ENCODE assay signal across 8 cellular contexts in the genomic region with DNA sequence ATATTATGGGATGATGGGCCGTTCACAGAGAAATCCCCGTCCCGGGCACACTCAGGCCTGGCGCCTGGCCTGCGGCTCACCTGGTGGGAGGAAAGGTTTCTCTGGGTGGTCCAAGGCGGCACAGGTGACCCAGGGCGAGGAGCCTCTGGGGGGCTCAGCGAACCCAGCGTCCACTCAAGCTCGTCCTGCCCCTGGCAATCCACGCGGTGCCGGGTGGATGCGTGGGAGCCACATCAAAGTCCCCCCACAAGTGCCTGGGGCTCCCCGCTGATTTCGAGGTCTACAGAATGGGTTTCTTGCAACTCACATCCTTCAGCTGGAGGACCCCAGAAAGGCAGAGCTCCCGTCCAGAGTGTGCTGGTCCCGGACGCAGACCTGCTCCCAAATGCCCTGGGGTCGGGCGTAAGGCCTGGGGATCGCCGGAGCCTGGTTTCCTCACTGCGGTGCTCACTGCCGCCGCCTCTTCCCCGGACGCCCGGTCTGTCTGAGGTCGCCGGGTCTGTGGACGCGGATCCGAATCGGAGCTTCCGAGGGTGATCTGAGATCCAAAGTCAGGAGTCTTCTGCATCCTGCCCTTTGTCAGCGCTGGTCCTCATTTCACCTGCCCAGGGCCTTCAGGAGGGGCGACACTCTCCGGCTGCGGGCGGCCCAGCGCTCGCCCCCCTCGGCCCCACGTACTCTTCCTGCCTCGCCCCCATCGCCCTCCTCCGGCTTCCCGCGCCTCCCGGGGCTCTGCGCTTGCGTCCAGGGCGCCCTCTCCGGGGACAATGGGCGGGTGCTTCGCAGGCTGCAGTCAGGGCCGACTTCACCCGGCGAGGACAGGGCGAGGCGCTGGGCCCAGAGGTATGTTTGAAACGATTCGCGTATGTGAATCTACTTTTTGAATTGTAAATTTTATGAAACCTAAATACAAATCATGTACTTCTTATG. TPM values are rescaled to one million over a fixed set of nuclear protein-coding genes. Genes with fewer than 3 reads are reported as not detected.
DNase-seq lines count a peak whose midpoint lies in the region; ATAC-seq and TF ChIP-seq lines count a peak whose summit lies in the region.

No MANE protein-coding gene starts in this region.

- H3K27me3 ChIP-seq in esophagus (ENCODE audit: control insufficient read depth in 1 of 2, insufficient read depth in 2 of 2, low read length in 2 of 2) (no peaks in the 10 kb centered on the region), Caco-2 (replicated peaks; ENCODE audit: control insufficient read depth, insufficient read depth, low read length) (no peaks in the 10 kb centered on the region)

- H3K27me3 Mint-ChIP-seq in naive B cell (no peaks in the 10 kb centered on the region), Caco-2 (ENCODE audit: insufficient read depth, unreplicated experiment) (peaks cover 4% of the 10 kb centered on the region)
- H3K27me3 Mint-ChIP-seq in stimulated activated naive B cell treated with anti-CD40 and anti-IgM and Interleukin-4, amounts not matched to agents 10 μg/mL and 1 μg/mL and 100 μg/mL, for 72 hours = no peaks in the 10 kb centered on the region

- peaks cover 20 to 35% (median 27%) of the 10 kb centered on the region in 3 donors for H3K4me1 Mint-ChIP-seq in naive B cell
- H3K4me1 Mint-ChIP-seq in stimulated activated naive B cell treated with anti-CD40 and anti-IgM and Interleukin-4, amounts not matched to agents 10 μg/mL and 1 μg/mL and 100 μg/mL, for 72 hours = peaks cover 17 to 39% of the 10 kb centered on the region in 2 donors
- peaks cover 6% of the 10 kb centered on the region for H3K4me1 Mint-ChIP-seq in Caco-2 (ENCODE audit: low read depth, unreplicated experiment)

- POLR2A ChIA-PET in Caco-2 (lab: Charles Lee) = no interaction called here

- H3K4me3 ChIP-seq in esophagus (ENCODE audit: low read depth in 1 of 2, low read length in 2 of 2) (peak overlapping the region; percentile 12 to 52), Caco-2 (ENCODE audit: low read depth, low read length) (no peak overlapping the region)

- CTCF ChIA-PET in Caco-2 (lab: Charles Lee) = no interaction called here

- peak overlapping the region in 1 of 2 donors; percentile 14 for H3K27ac ChIP-seq in esophagus (ENCODE audit: low read depth in 2 of 2, low read length in 1 of 2)

- peak; percentile 71 for ATAC-seq in GM19023 (IDR thresholded peaks at IDR 0.05; ENCODE audit: unreplicated experiment)
- ATAC-seq in HG03442 (IDR thresholded peaks at IDR 0.05; ENCODE audit: unreplicated experiment) = peak; percentile 70
- peak; percentile 64 to 67 for ATAC-seq in naive B cell (ENCODE audit: low read depth in 2 of 2)
- peak; percentile 79 to 82 for ATAC-seq in stimulated activated naive B cell treated with anti-CD40 and anti-IgM and Interleukin-4, amounts not matched to agents 10 μg/mL and 1 μg/mL and 100 μg/mL, for 72 hours (replicated peaks)

- H3K36me3 ChIP-seq in esophagus (ENCODE audit: control insufficient read depth in 2 of 2, insufficient read depth in 2 of 2, low read length in 1 of 2) (no peaks in the 10 kb centered on the region), Caco-2 (ENCODE audit: control insufficient read depth, insufficient read depth, low read length) (no peaks in the 10 kb centered on the region)

- BruUV-seq in Caco-2 (replicated peaks; lab: Mats Ljungman, UMichigan) = no TSS peak

- peak overlapping the region in 3 of 6 donors; percentile 11 to 76 (median 37) for H3K27ac Mint-ChIP-seq in naive B cell
- peak overlapping the region; percentile 83 for H3K27ac Mint-ChIP-seq in stimulated activated naive B cell treated with anti-CD40 and anti-IgM and Interleukin-4, amounts not matched to agents 10 μg/mL and 1 μg/mL and 100 μg/mL, for 72 hours
- no peak overlapping the region for H3K27ac Mint-ChIP-seq in Caco-2 (ENCODE audit: unreplicated experiment)

- H3K9me3 Mint-ChIP-seq in naive B cell (no peaks in the 10 kb centered on the region), Caco-2 (ENCODE audit: unreplicated experiment) (no peaks in the 10 kb centered on the region)
- H3K9me3 Mint-ChIP-seq in stimulated activated naive B cell treated with anti-CD40 and anti-IgM and Interleukin-4, amounts not matched to agents 10 μg/mL and 1 μg/mL and 100 μg/mL, for 72 hours = no peaks in the 10 kb centered on the region

- TF ChIP-seq CTCF in Caco-2 (IDR thresholded peaks at IDR 0.05; ENCODE audit: insufficient read depth in 1 of 2, low read depth in 1 of 2, low read length in 1 of 2, severe bottlenecking in 1 of 2, unreplicated experiment in 1 of 2) = no peak

- H3K9me3 ChIP-seq in esophagus (ENCODE audit: control insufficient read depth in 2 of 2, insufficient read depth in 1 of 2, low read depth in 1 of 2, low read length in 1 of 2) (no peaks in the 10 kb centered on the region), Caco-2 (no peaks in the 10 kb centered on the region)

- H3K4me1 ChIP-seq in esophagus (ENCODE audit: control insufficient read depth in 2 of 2, insufficient read depth in 2 of 2, low read length in 1 of 2) (peaks cover 0 to 4% of the 10 kb centered on the region in 2 donors), Caco-2 (no peaks in the 10 kb centered on the region)

- DNase-seq in activated CD8-positive, alpha-beta memory T cell treated with anti-CD3 and anti-CD28 coated beads for 48 hours (ENCODE audit: low read depth in 2 of 3, low spot score in 2 of 3) = peak; percentile 47 to 51 (median 48)
- peak; percentile 68 for DNase-seq in naive B cell
- DNase-seq in stimulated activated naive B cell treated with anti-CD40 and anti-IgM and Interleukin-4, amounts not matched to agents 10 μg/mL and 1 μg/mL and 100 μg/mL, for 72 hours = peak; percentile 63
- no peak for DNase-seq in NCI-H748 (lab: John Stamatoyannopoulos, UW; ENCODE audit: unreplicated experiment)
- DNase-seq in Caco-2 = no peak

- 26 to 28% methylated on average over 58 to 65 of the region's 65 CpGs for WGBS in esophagus, 2 donors

- H3K36me3 Mint-ChIP-seq in naive B cell (no peaks in the 10 kb centered on the region), Caco-2 (ENCODE audit: insufficient read depth, unreplicated experiment) (no peaks in the 10 kb centered on the region)
- H3K36me3 Mint-ChIP-seq in stimulated activated naive B cell treated with anti-CD40 and anti-IgM and Interleukin-4, amounts not matched to agents 10 μg/mL and 1 μg/mL and 100 μg/mL, for 72 hours = no peaks in the 10 kb centered on the region

- H3K4me3 Mint-ChIP-seq in naive B cell (peak overlapping the region; percentile 64 to 91 (median 81)), Caco-2 (ENCODE audit: unreplicated experiment) (no peak overlapping the region)
- H3K4me3 Mint-ChIP-seq in stimulated activated naive B cell treated with anti-CD40 and anti-IgM and Interleukin-4, amounts not matched to agents 10 μg/mL and 1 μg/mL and 100 μg/mL, for 72 hours = peak overlapping the region; percentile 75 to 84

- intact Hi-C loops in Caco-2 (cut with micrococcal nuclease; ENCODE audit: unreplicated experiment) = no loop called here

RNA-seq across cellular contexts. Expression of gene RUFY1, which starts 20.0 kb away (rescaled TPM):
- polyA plus RNA-seq in esophagus = 10 to 100 TPM; 30.1 to 31.9 TPM
- polyA plus RNA-seq in naive B cell (ENCODE audit: low read depth in 6 of 6) = 10 to 100 TPM; 12.9 to 63.5 (median 42.2) TPM
- total RNA-seq in Caco-2 (2022) = 33.4 and 36.3 TPM in 2 replicates

Comparison
In these comparisons a context has a peak if more than half of its experiments do, and no peak if none do; other contexts are left out.
1. DNase-seq: peak in activated CD8-positive, alpha-beta memory T cell treated with anti-CD3 and anti-CD28 coated beads for 48 hours (3 of 3), naive B cell (single experiment) and stimulated activated naive B cell treated with anti-CD40 and anti-IgM and Interleukin-4, amounts not matched to agents 10 μg/mL and 1 μg/mL and 100 μg/mL, for 72 hours (single experiment); none in NCI-H748 (single experiment) and Caco-2 (0 of 2).
2. Peak in every context shown above with its lines, with median percentiles within 50 percentile points of each other: ATAC-seq.